Comparison of ENCODE assay signal across 11 cellular contexts in genomic region chr4:98745372-98745771, GRCh38.
DNase-seq lines count a peak whose midpoint lies in the region; ATAC-seq, FAIRE-seq and TF ChIP-seq lines count a peak whose summit lies in the region.
"Had no signal": no experiment of that assay in that cellular context is flagged by ENCODE, and none has a peak within 500 bp of the region (broad histone marks: within the 10 kb centered on the region; RNA-seq: fewer than 3 reads in every experiment).

No MANE protein-coding gene starts in this region.

- H3K36me3 ChIP-seq in cardiac muscle cell, result no peaks in the 10 kb centered on the region
- no peaks in the 10 kb centered on the region for H3K36me3 ChIP-seq in small intestine (ENCODE audit: control insufficient read depth in 2 of 2, insufficient read depth in 2 of 2, low read length in 2 of 2)
- no peaks in the 10 kb centered on the region for H3K36me3 ChIP-seq in suprapubic skin

- DNase-seq in cardiac muscle cell (ENCODE audit: low read depth in 1 of 2, low spot score in 1 of 2), result peak; percentile 35 to 68
- DNase-seq in Right ventricle myocardium superior, result no peak
- DNase-seq in NCI-H446 treated with DMSO at 0.1 percent for 48 hours (lab: John Stamatoyannopoulos, UW), result peak; percentile 44
- DNase-seq in cerebellar cortex (ENCODE audit: low spot score), result peak; percentile 61
- peak; percentile 9 for DNase-seq in small intestine
- DNase-seq in T-cell, result no peak
- DNase-seq in AG08395 (ENCODE audit: low spot score), result no peak
- DNase-seq in suprapubic skin (ENCODE audit: low spot score in 2 of 2), result no peak
- DNase-seq: activated CD4-positive, alpha-beta T cell treated with anti-CD3 and anti-CD28 coated beads for 1 hour; stimulated activated CD4-positive, alpha-beta T cell treated with anti-CD3 and anti-CD28 coated beads, Interleukin-4, amount 100 ng/mL, for 4 hours had no signal

- no peaks in the 10 kb centered on the region for H3K27me3 Mint-ChIP-seq in T-cell

- H3K9me3 ChIP-seq in cardiac muscle cell (ENCODE audit: low read depth) (no peaks in the 10 kb centered on the region), small intestine (ENCODE audit: control insufficient read depth, low read depth) (no peaks in the 10 kb centered on the region), suprapubic skin (no peaks in the 10 kb centered on the region)

- WGBS in small intestine, 3 donors, result 72 to 76% (median 75%) methylated on average over 3 of the region's 3 CpGs
- WGBS in suprapubic skin, result 72% methylated on average over 3 of the region's 3 CpGs

- peak; percentile 59 for TF ChIP-seq CTCF in cardiac muscle cell (IDR thresholded peaks at IDR 0.05; ENCODE audit: low read depth, low read length)
- TF ChIP-seq CTCF in suprapubic skin (IDR thresholded peaks at IDR 0.05), result no peak

- H3K27me3 ChIP-seq in cardiac muscle cell (no peaks in the 10 kb centered on the region), small intestine (ENCODE audit: control insufficient read depth in 2 of 2, insufficient read depth in 2 of 2, low read length in 2 of 2) (no peaks in the 10 kb centered on the region), suprapubic skin (no peaks in the 10 kb centered on the region)

- intact Hi-C loops in Right ventricle myocardium superior (cut with DNase I), result no loop called here

- no peak overlapping the region for H3K27ac Mint-ChIP-seq in T-cell

- CTCF ChIA-PET in T-cell (lab: Charles Lee), result no interaction called here

- no peaks in the 10 kb centered on the region for H3K36me3 Mint-ChIP-seq in T-cell

- POLR2A ChIA-PET in T-cell (lab: Charles Lee), result no interaction called here

- H3K4me1 Mint-ChIP-seq in T-cell, result peaks cover 2 to 5% (median 3%) of the 10 kb centered on the region in 3 donors

- no peak overlapping the region for H3K4me3 ChIP-seq in cardiac muscle cell
- no peak overlapping the region for H3K4me3 ChIP-seq in small intestine (ENCODE audit: low read depth in 1 of 2, low read length in 2 of 2)
- H3K4me3 ChIP-seq in suprapubic skin, result no peak overlapping the region

- ATAC-seq in Right ventricle myocardium superior (ENCODE audit: poor library complexity) (no peak), T-cell (replicated peaks in 1 of 4) (no peak)

- TF ChIP-seq EP300 in suprapubic skin (IDR thresholded peaks at IDR 0.05), result no peak

- H3K4me3 Mint-ChIP-seq in T-cell, result no peak overlapping the region

- H3K27ac ChIP-seq in cardiac muscle cell (no peak overlapping the region), small intestine (ENCODE audit: low read depth in 1 of 2, low read length in 1 of 2) (no peak overlapping the region), suprapubic skin (no peak overlapping the region)

- no peak for FAIRE-seq in small intestine (lab: Jason Lieb, UNC)
- FAIRE-seq: colon had no signal

- no peak for TF ChIP-seq POLR2A in suprapubic skin (IDR thresholded peaks at IDR 0.05)

- H3K9me3 Mint-ChIP-seq in T-cell, result no peaks in the 10 kb centered on the region

- H3K4me1 ChIP-seq in cardiac muscle cell (ENCODE audit: low read depth), result peaks cover 8% of the 10 kb centered on the region
- no peaks in the 10 kb centered on the region for H3K4me1 ChIP-seq in small intestine (ENCODE audit: control insufficient read depth in 2 of 2, insufficient read depth in 1 of 2, low read depth in 1 of 2, low read length in 1 of 2)
- no peaks in the 10 kb centered on the region for H3K4me1 ChIP-seq in suprapubic skin

Comparison
In these comparisons a context has a peak if more than half of its experiments do, and no peak if none do; other contexts are left out.
1. DNase-seq: peak in cardiac muscle cell (2 of 2), NCI-H446 treated with DMSO at 0.1 percent for 48 hours (single experiment), cerebellar cortex (single experiment) and small intestine (single experiment); none in Right ventricle myocardium superior (single experiment), T-cell (0 of 34), AG08395 (single experiment) and suprapubic skin (0 of 2).